1 cellular context compared by ENCODE assay signal in the genomic region with DNA sequence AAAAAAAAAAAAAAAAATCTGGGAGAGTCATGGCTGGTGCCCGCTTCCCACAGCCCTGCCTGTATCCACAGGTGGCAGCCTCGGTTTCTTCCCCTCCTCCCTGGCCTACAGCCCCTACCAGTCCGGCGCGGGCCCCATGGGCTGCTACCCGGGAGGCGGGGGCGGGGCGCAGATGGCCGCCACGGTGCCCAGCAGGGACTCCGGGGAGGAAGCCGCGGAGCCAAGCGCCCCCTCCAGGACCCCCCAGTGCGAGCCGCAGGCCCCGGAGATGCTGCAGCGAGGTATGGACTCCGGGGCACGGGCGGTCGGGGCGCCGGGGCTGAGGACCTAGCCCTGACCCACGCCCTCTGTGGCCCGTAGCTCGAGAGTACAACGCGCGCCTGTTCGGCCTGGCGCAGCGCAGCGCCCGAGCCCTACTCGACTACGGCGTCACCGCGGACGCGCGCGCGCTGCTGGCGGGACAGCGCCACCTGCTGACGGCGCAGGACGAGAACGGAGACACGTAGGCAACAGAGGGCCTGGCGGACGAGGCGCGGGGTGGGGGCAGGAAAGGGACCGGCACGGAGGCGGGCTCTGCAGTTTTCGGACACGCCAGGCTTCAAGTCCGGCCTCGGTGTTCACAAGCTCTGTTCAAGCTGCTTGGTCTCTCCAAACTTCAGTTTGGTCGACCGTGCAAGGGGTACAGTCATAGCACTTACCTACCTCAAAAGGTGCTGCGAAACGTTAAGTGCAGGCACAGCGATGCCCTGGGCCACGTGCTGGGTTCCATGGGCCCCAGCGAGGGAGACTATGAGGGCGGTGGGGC.
A peak's percentile ranks its signal among the peaks of the same experiment; 100 is the strongest.
TF ChIP-seq lines count a peak whose summit lies in the region.

No MANE protein-coding gene starts in this region.

TF ChIP-seq in K562, 482 proteins besides CTCF, POLR2A, EP300 and RAD21 (continued from another document and continues in another):
- TF ChIP-seq, protein P1, sequence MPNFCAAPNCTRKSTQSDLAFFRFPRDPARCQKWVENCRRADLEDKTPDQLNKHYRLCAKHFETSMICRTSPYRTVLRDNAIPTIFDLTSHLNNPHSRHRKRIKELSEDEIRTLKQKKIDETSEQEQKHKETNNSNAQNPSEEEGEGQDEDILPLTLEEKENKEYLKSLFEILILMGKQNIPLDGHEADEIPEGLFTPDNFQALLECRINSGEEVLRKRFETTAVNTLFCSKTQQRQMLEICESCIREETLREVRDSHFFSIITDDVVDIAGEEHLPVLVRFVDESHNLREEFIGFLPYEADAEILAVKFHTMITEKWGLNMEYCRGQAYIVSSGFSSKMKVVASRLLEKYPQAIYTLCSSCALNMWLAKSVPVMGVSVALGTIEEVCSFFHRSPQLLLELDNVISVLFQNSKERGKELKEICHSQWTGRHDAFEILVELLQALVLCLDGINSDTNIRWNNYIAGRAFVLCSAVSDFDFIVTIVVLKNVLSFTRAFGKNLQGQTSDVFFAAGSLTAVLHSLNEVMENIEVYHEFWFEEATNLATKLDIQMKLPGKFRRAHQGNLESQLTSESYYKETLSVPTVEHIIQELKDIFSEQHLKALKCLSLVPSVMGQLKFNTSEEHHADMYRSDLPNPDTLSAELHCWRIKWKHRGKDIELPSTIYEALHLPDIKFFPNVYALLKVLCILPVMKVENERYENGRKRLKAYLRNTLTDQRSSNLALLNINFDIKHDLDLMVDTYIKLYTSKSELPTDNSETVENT (CRISPR knock-in tag; IDR thresholded peaks at IDR 0.05) = no peak
- TF ChIP-seq BMI1 (IDR thresholded peaks at IDR 0.05; ENCODE audit: low read length) (no peak), KDM5B (IDR thresholded peaks at IDR 0.05; ENCODE audit: insufficient replicate concordance, low read depth, low read length) (peak; percentile 58), HCFC1 (IDR thresholded peaks at IDR 0.05; ENCODE audit: low read depth, low read length) (no peak; the same call in none of the 2 replicates), RBM39 (optimal IDR thresholded peaks at IDR 0.05; ENCODE audit: low read depth, low read length) (no peak), TCF7 (IDR thresholded peaks at IDR 0.05; ENCODE audit: borderline replicate concordance) (no peak), MLX (CRISPR knock-in tag; conservative IDR thresholded peaks at IDR 0.05) (no peak), ZFX (CRISPR knock-in tag; IDR thresholded peaks at IDR 0.05) (peak; percentile 88), POU5F1 (IDR thresholded peaks at IDR 0.05; ENCODE audit: borderline replicate concordance, low read depth, low read length, partially characterized antibody) (no peak), ZNF592 (IDR thresholded peaks at IDR 0.05) (peak; percentile 61; the same call in 1 of the 2 replicates), ESRRA (IDR thresholded peaks at IDR 0.05; ENCODE audit: borderline replicate concordance, low read depth) (no peak), ZNF316 (IDR thresholded peaks at IDR 0.05) (no peak), HNRNPL (IDR thresholded peaks at IDR 0.05; ENCODE audit: low read depth, low read length) (peak; percentile 57; the same call in 1 of the 2 replicates), RBBP5 (IDR thresholded peaks at IDR 0.05; ENCODE audit: borderline replicate concordance, insufficient read depth, low read length, poor library complexity, severe bottlenecking) (no peak), ZBTB8A (IDR thresholded peaks at IDR 0.05; ENCODE audit: partially characterized antibody) (no peak), ZNF143 (CRISPR knock-in tag; IDR thresholded peaks at IDR 0.05) (0 out of 2 replicates have a peak, but pooled peaks have one; percentile 14), RBM17 (IDR thresholded peaks at IDR 0.05; ENCODE audit: borderline replicate concordance, low read depth, low read length) (no peak), ERF (CRISPR knock-in tag; IDR thresholded peaks at IDR 0.05) (0 out of 2 replicates have a peak, but pooled peaks have one; percentile 64), ZNF224 (CRISPR knock-in tag; IDR thresholded peaks at IDR 0.05) (no peak), YBX1 (IDR thresholded peaks at IDR 0.05) (no peak), NCOA6 (IDR thresholded peaks at IDR 0.05) (no peak), IRF2 (CRISPR knock-in tag; IDR thresholded peaks at IDR 0.05) (no peak), EP400 (IDR thresholded peaks at IDR 0.05) (peak; percentile 86; the same call in 1 of the 2 replicates), TCF7L2 (IDR thresholded peaks at IDR 0.05; ENCODE audit: low read depth, low read length) (no peak), RFX5 (IDR thresholded peaks at IDR 0.05; ENCODE audit: low read depth, low read length) (no peak), GTF2A2 (tag; IDR thresholded peaks at IDR 0.05) (no peak), ZNF778 (CRISPR knock-in tag; IDR thresholded peaks at IDR 0.05) (no peak), NR1H2 (CRISPR knock-in tag; IDR thresholded peaks at IDR 0.05) (0 out of 2 replicates have a peak, but pooled peaks have one; percentile 44), WHSC1 (IDR thresholded peaks at IDR 0.05; ENCODE audit: low read length) (no peak), MED1 (CRISPR knock-in tag; IDR thresholded peaks at IDR 0.05; ENCODE audit: borderline replicate concordance) (no peak), PML (IDR thresholded peaks at IDR 0.05; ENCODE audit: low read length) (no peak), HNRNPK (IDR thresholded peaks at IDR 0.05; ENCODE audit: low read depth, low read length, poor library complexity, severe bottlenecking) (no peak), NCOA2 (IDR thresholded peaks at IDR 0.05; ENCODE audit: partially characterized antibody in 2 of 2) (no peak), HMG20B (CRISPR knock-in tag; IDR thresholded peaks at IDR 0.05) (no peak), TRIM24 (IDR thresholded peaks at IDR 0.05) (no peak), HIVEP1 (CRISPR knock-in tag; IDR thresholded peaks at IDR 0.05) (no peak), SNAPC5 (CRISPR knock-in tag; IDR thresholded peaks at IDR 0.05) (no peak), ZBTB17 (CRISPR knock-in tag; IDR thresholded peaks at IDR 0.05) (peak; percentile 96), ELF4 (CRISPR knock-in tag; IDR thresholded peaks at IDR 0.05) (no peak), CXXC5 (CRISPR knock-in tag; IDR thresholded peaks at IDR 0.05) (peak; percentile 91), EGR1 (conservative IDR thresholded peaks at IDR 0.05) (peak; percentile 76), YY1 (IDR thresholded peaks at IDR 0.05; ENCODE audit: borderline replicate concordance in 1 of 3, control insufficient read depth in 1 of 3, extremely low read depth in 1 of 3, insufficient read depth in 3 of 3, insufficient read length in 1 of 3, insufficient replicate concordance in 2 of 3, low read depth in 1 of 3, low read length in 2 of 3) (peak in 2 of 3 experiments; percentile 55 to 66), PRMT5 (CRISPR knock-in tag; IDR thresholded peaks at IDR 0.05) (no peak), MEF2D (tag; conservative IDR thresholded peaks at IDR 0.05; ENCODE audit: low read depth) (no peak), TSC22D4 (tag; IDR thresholded peaks at IDR 0.05) (no peak), ATF2 (CRISPR knock-in tag; IDR thresholded peaks at IDR 0.05) (no peak), SRSF1 (IDR thresholded peaks at IDR 0.05; ENCODE audit: low read depth, low read length) (no peak), ESRRB (CRISPR knock-in tag; IDR thresholded peaks at IDR 0.05; ENCODE audit: borderline replicate concordance) (no peak)
- TF ChIP-seq, protein P2, sequence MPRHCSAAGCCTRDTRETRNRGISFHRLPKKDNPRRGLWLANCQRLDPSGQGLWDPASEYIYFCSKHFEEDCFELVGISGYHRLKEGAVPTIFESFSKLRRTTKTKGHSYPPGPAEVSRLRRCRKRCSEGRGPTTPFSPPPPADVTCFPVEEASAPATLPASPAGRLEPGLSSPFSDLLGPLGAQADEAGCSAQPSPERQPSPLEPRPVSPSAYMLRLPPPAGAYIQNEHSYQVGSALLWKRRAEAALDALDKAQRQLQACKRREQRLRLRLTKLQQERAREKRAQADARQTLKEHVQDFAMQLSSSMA (CRISPR knock-in tag; IDR thresholded peaks at IDR 0.05) = no peak
- TF ChIP-seq, protein P3, sequence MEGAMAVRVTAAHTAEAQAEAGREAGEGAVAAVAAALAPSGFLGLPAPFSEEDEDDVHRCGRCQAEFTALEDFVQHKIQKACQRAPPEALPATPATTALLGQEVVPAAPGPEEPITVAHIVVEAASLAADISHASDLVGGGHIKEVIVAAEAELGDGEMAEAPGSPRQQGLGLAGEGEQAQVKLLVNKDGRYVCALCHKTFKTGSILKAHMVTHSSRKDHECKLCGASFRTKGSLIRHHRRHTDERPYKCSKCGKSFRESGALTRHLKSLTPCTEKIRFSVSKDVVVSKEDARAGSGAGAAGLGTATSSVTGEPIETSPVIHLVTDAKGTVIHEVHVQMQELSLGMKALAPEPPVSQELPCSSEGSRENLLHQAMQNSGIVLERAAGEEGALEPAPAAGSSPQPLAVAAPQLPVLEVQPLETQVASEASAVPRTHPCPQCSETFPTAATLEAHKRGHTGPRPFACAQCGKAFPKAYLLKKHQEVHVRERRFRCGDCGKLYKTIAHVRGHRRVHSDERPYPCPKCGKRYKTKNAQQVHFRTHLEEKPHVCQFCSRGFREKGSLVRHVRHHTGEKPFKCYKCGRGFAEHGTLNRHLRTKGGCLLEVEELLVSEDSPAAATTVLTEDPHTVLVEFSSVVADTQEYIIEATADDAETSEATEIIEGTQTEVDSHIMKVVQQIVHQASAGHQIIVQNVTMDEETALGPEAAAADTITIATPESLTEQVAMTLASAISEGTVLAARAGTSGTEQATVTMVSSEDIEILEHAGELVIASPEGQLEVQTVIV (CRISPR knock-in tag; IDR thresholded peaks at IDR 0.05; ENCODE audit: borderline replicate concordance) = no peak
- TF ChIP-seq, protein P4, sequence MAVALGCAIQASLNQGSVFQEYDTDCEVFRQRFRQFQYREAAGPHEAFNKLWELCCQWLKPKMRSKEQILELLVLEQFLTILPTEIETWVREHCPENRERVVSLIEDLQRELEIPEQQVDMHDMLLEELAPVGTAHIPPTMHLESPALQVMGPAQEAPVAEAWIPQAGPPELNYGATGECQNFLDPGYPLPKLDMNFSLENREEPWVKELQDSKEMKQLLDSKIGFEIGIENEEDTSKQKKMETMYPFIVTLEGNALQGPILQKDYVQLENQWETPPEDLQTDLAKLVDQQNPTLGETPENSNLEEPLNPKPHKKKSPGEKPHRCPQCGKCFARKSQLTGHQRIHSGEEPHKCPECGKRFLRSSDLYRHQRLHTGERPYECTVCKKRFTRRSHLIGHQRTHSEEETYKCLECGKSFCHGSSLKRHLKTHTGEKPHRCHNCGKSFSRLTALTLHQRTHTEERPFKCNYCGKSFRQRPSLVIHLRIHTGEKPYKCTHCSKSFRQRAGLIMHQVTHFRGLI (CRISPR knock-in tag; IDR thresholded peaks at IDR 0.05) = no peak
- TF ChIP-seq, protein P5, sequence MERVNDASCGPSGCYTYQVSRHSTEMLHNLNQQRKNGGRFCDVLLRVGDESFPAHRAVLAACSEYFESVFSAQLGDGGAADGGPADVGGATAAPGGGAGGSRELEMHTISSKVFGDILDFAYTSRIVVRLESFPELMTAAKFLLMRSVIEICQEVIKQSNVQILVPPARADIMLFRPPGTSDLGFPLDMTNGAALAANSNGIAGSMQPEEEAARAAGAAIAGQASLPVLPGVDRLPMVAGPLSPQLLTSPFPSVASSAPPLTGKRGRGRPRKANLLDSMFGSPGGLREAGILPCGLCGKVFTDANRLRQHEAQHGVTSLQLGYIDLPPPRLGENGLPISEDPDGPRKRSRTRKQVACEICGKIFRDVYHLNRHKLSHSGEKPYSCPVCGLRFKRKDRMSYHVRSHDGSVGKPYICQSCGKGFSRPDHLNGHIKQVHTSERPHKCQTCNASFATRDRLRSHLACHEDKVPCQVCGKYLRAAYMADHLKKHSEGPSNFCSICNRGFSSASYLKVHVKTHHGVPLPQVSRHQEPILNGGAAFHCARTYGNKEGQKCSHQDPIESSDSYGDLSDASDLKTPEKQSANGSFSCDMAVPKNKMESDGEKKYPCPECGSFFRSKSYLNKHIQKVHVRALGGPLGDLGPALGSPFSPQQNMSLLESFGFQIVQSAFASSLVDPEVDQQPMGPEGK (CRISPR knock-in tag; IDR thresholded peaks at IDR 0.05; ENCODE audit: borderline replicate concordance) = no peak
